In the genomic region with DNA sequence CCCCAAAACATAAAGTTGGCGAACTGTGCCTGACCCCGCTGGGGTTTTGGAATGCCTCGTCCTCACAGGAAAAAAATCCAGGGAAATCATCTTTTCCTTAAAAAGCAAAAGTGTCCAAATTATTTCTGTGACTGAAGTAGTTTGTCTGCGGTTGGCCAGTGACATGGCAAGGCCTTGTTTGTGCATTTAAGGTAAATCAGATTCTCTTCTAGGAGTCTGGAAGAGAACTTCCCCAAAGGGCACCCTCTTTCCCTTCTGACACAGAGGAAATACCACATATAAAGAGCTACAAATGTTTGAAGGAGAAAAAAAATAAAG, we compare ENCODE assay signal across 8 cellular contexts. TPM values are rescaled to one million over a fixed set of nuclear protein-coding genes. Genes with fewer than 3 reads are reported as not detected.
DNase-seq lines count a peak whose midpoint lies in the region; ATAC-seq and TF ChIP-seq lines count a peak whose summit lies in the region.

No MANE protein-coding gene starts in this region.

- peak overlapping the region; percentile 67 for H3K27ac ChIP-seq in lower lobe of right lung

- H3K4me3 ChIP-seq in astrocyte of the spinal cord (ENCODE audit: low read depth, low read length) (peak overlapping the region; percentile 93), lower lobe of right lung (peak overlapping the region; percentile 91)

- H3K9me3 ChIP-seq in lower lobe of right lung, result no peaks in the 10 kb centered on the region

- H3K4me1 ChIP-seq in lower lobe of right lung, result peaks cover 15% of the 10 kb centered on the region

- peaks cover 16% of the 10 kb centered on the region for H3K4me1 Mint-ChIP-seq in activated naive CD4-positive, alpha-beta T cell treated with anti-CD3 and anti-CD28 coated beads, Interleukin-2, amount 10 ng/mL, durations not matched to agents 7 days and 5 days
- H3K4me1 Mint-ChIP-seq in type B pancreatic cell (ENCODE audit: unreplicated experiment), result peaks cover 20% of the 10 kb centered on the region

- TF ChIP-seq CTCF in astrocyte of the spinal cord (IDR thresholded peaks at IDR 0.05; ENCODE audit: low read depth, low read length), result no peak
- no peak for TF ChIP-seq CTCF in lower lobe of right lung (IDR thresholded peaks at IDR 0.05)
- TF ChIP-seq CTCF in type B pancreatic cell (conservative IDR thresholded peaks at IDR 0.05), result no peak

- ATAC-seq in lower lobe of right lung, result no peak
- ATAC-seq in HG03439 (IDR thresholded peaks at IDR 0.05; ENCODE audit: unreplicated experiment), result no peak

- no peak for DNase-seq in activated naive CD4-positive, alpha-beta T cell treated with anti-CD3 and anti-CD28 coated beads, Interleukin-2, amount 10 ng/mL, durations not matched to agents 7 days and 5 days
- DNase-seq in activated naive CD4-positive, alpha-beta T cell (lab: John Stamatoyannopoulos, UW), result no peak
- DNase-seq in astrocyte of the spinal cord (ENCODE audit: low read depth, low spot score) (no peak), lower lobe of right lung (no peak), type B pancreatic cell (ENCODE audit: extremely low spot score, unreplicated experiment) (no peak), activated gamma-delta T cell treated with Interleukin-2 at 50 U/mL for 16 hours (no peak), midbrain (lab: John Stamatoyannopoulos, UW) (no peak)

- peaks cover 4% of the 10 kb centered on the region for H3K36me3 Mint-ChIP-seq in activated naive CD4-positive, alpha-beta T cell treated with anti-CD3 and anti-CD28 coated beads, Interleukin-2, amount 10 ng/mL, durations not matched to agents 7 days and 5 days
- no peaks in the 10 kb centered on the region for H3K36me3 Mint-ChIP-seq in type B pancreatic cell

- H3K27me3 ChIP-seq in lower lobe of right lung (ENCODE audit: low read depth), result no peaks in the 10 kb centered on the region

- H3K9me3 Mint-ChIP-seq in activated naive CD4-positive, alpha-beta T cell treated with anti-CD3 and anti-CD28 coated beads, Interleukin-2, amount 10 ng/mL, durations not matched to agents 7 days and 5 days, result peaks cover 6% of the 10 kb centered on the region
- H3K9me3 Mint-ChIP-seq in type B pancreatic cell, result no peaks in the 10 kb centered on the region

- peaks cover 9% of the 10 kb centered on the region for H3K27me3 Mint-ChIP-seq in activated naive CD4-positive, alpha-beta T cell treated with anti-CD3 and anti-CD28 coated beads, Interleukin-2, amount 10 ng/mL, durations not matched to agents 7 days and 5 days
- no peaks in the 10 kb centered on the region for H3K27me3 Mint-ChIP-seq in type B pancreatic cell

- H3K27ac Mint-ChIP-seq in activated naive CD4-positive, alpha-beta T cell treated with anti-CD3 and anti-CD28 coated beads, Interleukin-2, amount 10 ng/mL, durations not matched to agents 7 days and 5 days, result peak overlapping the region; percentile 15
- peak overlapping the region; percentile 86 for H3K27ac Mint-ChIP-seq in type B pancreatic cell

- no peaks in the 10 kb centered on the region for H3K36me3 ChIP-seq in lower lobe of right lung

- intact Hi-C loops in lower lobe of right lung (cut with DNase I), result no loop called here

- CTCF ChIA-PET in activated naive CD4-positive, alpha-beta T cell treated with anti-CD3 and anti-CD28 coated beads, Interleukin-2, amount 10 ng/mL, durations not matched to agents 7 days and 5 days (lab: Charles Lee), result no interaction called here

- in situ Hi-C loops in astrocyte of the spinal cord (cut with HindIII; ENCODE audit: low sequenced_read_pairs), result no loop called here

- peak overlapping the region; percentile 82 for H3K4me3 Mint-ChIP-seq in activated naive CD4-positive, alpha-beta T cell treated with anti-CD3 and anti-CD28 coated beads, Interleukin-2, amount 10 ng/mL, durations not matched to agents 7 days and 5 days
- H3K4me3 Mint-ChIP-seq in type B pancreatic cell, result no peak overlapping the region

RNA-seq across cellular contexts. Expression of a gene that starts 0.7 kb away (rescaled TPM):
- total RNA-seq in lower lobe of right lung (458 TPM), type B pancreatic cell (ENCODE audit: low replicate concordance) (74.9 and 101 TPM in 2 replicates)

RNA-seq across cellular contexts. Expression of a gene that starts 23.1 kb away (rescaled TPM):
- total RNA-seq in lower lobe of right lung, result 0.65 TPM
- total RNA-seq in type B pancreatic cell (ENCODE audit: low replicate concordance), result not detected in 2 replicates
